ENCODE assay signal across 24 cellular contexts in the genomic region with DNA sequence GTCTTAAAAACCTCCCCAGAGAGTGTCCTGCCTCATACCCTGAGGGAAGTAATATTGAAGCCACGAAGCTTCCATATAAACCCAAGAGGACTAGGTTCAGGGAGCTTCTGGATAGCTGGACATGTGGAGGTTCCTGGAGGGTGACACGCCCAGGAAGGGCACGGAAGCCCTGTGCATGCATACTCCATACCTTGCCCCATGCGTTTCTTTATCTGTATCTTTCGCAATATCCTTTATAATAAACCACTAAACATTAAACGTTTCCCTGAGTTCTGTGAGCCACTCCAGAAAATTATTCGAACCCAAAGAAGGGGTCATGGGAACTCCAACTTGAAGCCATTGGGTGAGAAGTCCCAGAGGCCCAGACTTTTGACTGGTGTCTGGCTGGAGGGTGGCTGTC.
"Had no signal": no experiment of that assay in that cellular context is flagged by ENCODE, and none has a peak within 500 bp of the region (broad histone marks: within the 10 kb centered on the region; RNA-seq: fewer than 3 reads in every experiment).

No MANE protein-coding gene starts in this region.

- DNase-seq: Karpas-422; KG1; MM.1S; NCI-H1092 treated with DMSO at 0.1 percent for 48 hours; NCI-H1436; NCI-H187; NCI-H2029; NCI-H2081 treated with DMSO at 0.1 percent for 48 hours; NCI-H2171; NCI-H226; NCI-H446; NCI-H510A; NCI-H524 treated with DMSO at 0.1 percent for 48 hours; NCI-H69; NCI-H774; NK-92 treated with Interleukin-12 subunit alpha and Interleukin-12 subunit beta, amount 100 ng/mL, for 24 hours; Right ventricle myocardium superior; RPMI8226; SIG-M5 had no signal

- H3K27ac ChIP-seq: HL-60, SJSA1, SK-N-MC had no signal

- H3K36me3 ChIP-seq: SJSA1 had no signal

- H3K9me3 ChIP-seq: SJSA1 had no signal

- FAIRE-seq: HTR-8/SVneo, RCC 7860 had no signal

- H3K4me3 ChIP-seq: SJSA1, SK-N-MC had no signal

- H3K4me1 ChIP-seq: SJSA1 had no signal
